In genomic region chr4:138241281-138242075, GRCh38 we compare ENCODE assay signal across 8 cellular contexts. TPM values are rescaled to one million over a fixed set of nuclear protein-coding genes. Genes with fewer than 3 reads are reported as not detected.
DNase-seq lines count a peak whose midpoint lies in the region; ATAC-seq and TF ChIP-seq lines count a peak whose summit lies in the region.

No MANE protein-coding gene starts in this region.

- peaks cover 49% of the 10 kb centered on the region for H3K79me2 ChIP-seq in Karpas-422 (ENCODE audit: low read length)

- TF ChIP-seq CTCF in tibial nerve (IDR thresholded peaks at IDR 0.05): no peak

- H3K9me2 ChIP-seq in Karpas-422 (replicated peaks; ENCODE audit: insufficient read depth, low read length): no peaks in the 10 kb centered on the region

- H3K9me3 ChIP-seq in BLaER1 (no peaks in the 10 kb centered on the region), Karpas-422 (ENCODE audit: low read length) (no peaks in the 10 kb centered on the region), adipocyte (ENCODE audit: control insufficient read depth, low read length) (no peaks in the 10 kb centered on the region), tibial nerve (no peaks in the 10 kb centered on the region)

- peak overlapping the region; percentile 75 for H3K9ac ChIP-seq in BLaER1
- peak overlapping the region; percentile 80 for H3K9ac ChIP-seq in Karpas-422 (ENCODE audit: low read length)
- H3K9ac ChIP-seq in adipocyte (ENCODE audit: low read length): peak overlapping the region; percentile 91

- peak; percentile 2 for ATAC-seq in GM19351 (IDR thresholded peaks at IDR 0.05; ENCODE audit: unreplicated experiment)

- H3K4me3 ChIP-seq in BLaER1 (peak overlapping the region; percentile 59), Karpas-422 (ENCODE audit: low read length) (peak overlapping the region; percentile 76), adipocyte (ENCODE audit: low read length) (peak overlapping the region; percentile 80), tibial nerve (peak overlapping the region in 3 of 4 donors; percentile 2 to 42 (median 10))

- TF ChIP-seq POLR2A in tibial nerve (IDR thresholded peaks at IDR 0.05): no peak

- H3K27ac ChIP-seq in BLaER1: peak overlapping the region; percentile 72
- peak overlapping the region; percentile 93 for H3K27ac ChIP-seq in Karpas-422 (ENCODE audit: low read length)
- no peak overlapping the region for H3K27ac ChIP-seq in tibial nerve

- peak overlapping the region; percentile 82 for H3K4me2 ChIP-seq in BLaER1
- H3K4me2 ChIP-seq in Karpas-422 (ENCODE audit: low read depth, low read length, poor library complexity, severe bottlenecking): peak overlapping the region; percentile 79

- H3K27me3 ChIP-seq in BLaER1 (no peaks in the 10 kb centered on the region), Karpas-422 (ENCODE audit: low read length) (no peaks in the 10 kb centered on the region), adipocyte (replicated peaks; ENCODE audit: control insufficient read depth, insufficient read depth, low read length) (no peaks in the 10 kb centered on the region), tibial nerve (no peaks in the 10 kb centered on the region)

- H4K20me1 ChIP-seq in BLaER1 (no peaks in the 10 kb centered on the region), Karpas-422 (ENCODE audit: insufficient read depth, low read depth, low read length) (no peaks in the 10 kb centered on the region)

- 67% methylated on average over 13 of the region's 13 CpGs for WGBS in tibial nerve, 2 donors

- H3K36me3 ChIP-seq in BLaER1 (no peaks in the 10 kb centered on the region), Karpas-422 (ENCODE audit: insufficient read depth, low read length) (peaks cover 1% of the 10 kb centered on the region; the same call in 1 of the 2 replicates), adipocyte (ENCODE audit: control insufficient read depth, insufficient read depth, low read length, severe bottlenecking) (no peaks in the 10 kb centered on the region), tibial nerve (no peaks in the 10 kb centered on the region)

- H2AFZ ChIP-seq in Karpas-422 (ENCODE audit: low read length): no peak overlapping the region

- TF ChIP-seq EP300 in tibial nerve (IDR thresholded peaks at IDR 0.05): no peak

- H3K4me1 ChIP-seq in BLaER1: peaks cover 21% of the 10 kb centered on the region
- peaks cover 47% of the 10 kb centered on the region for H3K4me1 ChIP-seq in Karpas-422 (ENCODE audit: low read length)
- H3K4me1 ChIP-seq in adipocyte (ENCODE audit: control insufficient read depth, insufficient read depth, low read length): peaks cover 16% of the 10 kb centered on the region
- H3K4me1 ChIP-seq in tibial nerve: peaks cover 0 to 13% (median 3%) of the 10 kb centered on the region in 4 donors

- DNase-seq in Karpas-422: no peak
- peak; percentile 67 for DNase-seq in adipocyte (ENCODE audit: low read depth)
- peak; percentile 1 for DNase-seq in kidney tubule cell (ENCODE audit: low spot score)
- no peak for DNase-seq in tibial nerve (ENCODE audit: low spot score in 2 of 2)
- DNase-seq in NCI-H446 treated with DMSO at 0.1 percent for 48 hours (lab: John Stamatoyannopoulos, UW): no peak
- no peak for DNase-seq in DMS114 treated with DMSO at 0.1 percent for 48 hours (lab: John Stamatoyannopoulos, UW; ENCODE audit: unreplicated experiment)

RNA-seq across cellular contexts. Expression of gene SLC7A11, which starts 0.7 kb away (rescaled TPM):
- 12.1 and 24.0 TPM in 2 replicates for total RNA-seq in Karpas-422 (2014; rRNA removed; shearing (Covaris generic); ENCODE audit: low replicate concordance)
- total RNA-seq in tibial nerve: under 1 TPM; under 0.01 to 0.30 (median 0.21) TPM

Comparison
In these comparisons a context has a peak if more than half of its experiments do, and no peak if none do; other contexts are left out.
1. H3K27ac ChIP-seq: peak in BLaER1 (single experiment) and Karpas-422 (single experiment); none in tibial nerve (0 of 4).
2. H3K4me3 ChIP-seq: peak in every context shown above with its lines; median percentile 80 in adipocyte; 76 in Karpas-422; 59 in BLaER1; 10 in tibial nerve.
3. DNase-seq: peak in adipocyte (single experiment) and kidney tubule cell (single experiment); none in Karpas-422 (single experiment), tibial nerve (0 of 2), NCI-H446 treated with DMSO at 0.1 percent for 48 hours (single experiment) and DMS114 treated with DMSO at 0.1 percent for 48 hours (single experiment).
4. RNA of gene SLC7A11, which starts 0.7 kb away (total RNA-seq): 12.1 to 24.0 TPM in Karpas-422; under 0.01 to 0.30 TPM in tibial nerve; every median in the first group is over 10 times any median in the second.
5. Peak in every context shown above with its lines, with median percentiles within 50 percentile points of each other: H3K9ac ChIP-seq.